ENCODE assay signal across 8 cellular contexts in genomic region chr1:235513495-235514366, GRCh38. TPM values are rescaled to one million over a fixed set of nuclear protein-coding genes. Genes with fewer than 3 reads are reported as not detected.
DNase-seq lines count a peak whose midpoint lies in the region; ATAC-seq, FAIRE-seq and TF ChIP-seq lines count a peak whose summit lies in the region.

No MANE protein-coding gene starts in this region.

- TF ChIP-seq CTCF in AG04450 (IDR thresholded peaks at IDR 0.05; ENCODE audit: low read depth, low read length) (peak; percentile 93), epithelial cell of proximal tubule (conservative IDR thresholded peaks at IDR 0.05; ENCODE audit: low read depth, low read length) (peak; percentile 97)

- peaks cover 0 to 22% of the 10 kb centered on the region in 2 donors for H3K27me3 Mint-ChIP-seq in natural killer cell treated with Interleukin-12 subunit alpha and Interleukin-12 subunit beta and Interleukin-15 and Interleukin-18, amount 100 ng/mL, for 72 hours

- no peak overlapping the region for H3K4me3 Mint-ChIP-seq in natural killer cell treated with Interleukin-12 subunit alpha and Interleukin-12 subunit beta and Interleukin-15 and Interleukin-18, amount 100 ng/mL, for 72 hours

- CTCF ChIA-PET in AG04450 (lab: Charles Lee), result interaction anchor here (0.6 to 5.1 kb wide), 40 partner anchors 9 to 1033 kb away, joined by 3 to 74 read pairs (median 4); partner anchors contain the start of gene B3GALNT2

- ATAC-seq in natural killer cell treated with Interleukin-12 subunit alpha and Interleukin-12 subunit beta and Interleukin-15 and Interleukin-18, amount 100 ng/mL, for 72 hours, result no peak
- ATAC-seq in GM18873 (IDR thresholded peaks at IDR 0.05; ENCODE audit: low FRiP score, unreplicated experiment) (no peak), HG02970 (IDR thresholded peaks at IDR 0.05; ENCODE audit: low FRiP score, unreplicated experiment) (no peak)

- no peaks in the 10 kb centered on the region for H3K9me3 ChIP-seq in AG04450 (ENCODE audit: control insufficient read depth, insufficient read depth, low read length)

- peaks cover 0 to 3% of the 10 kb centered on the region in 2 donors for H3K4me1 Mint-ChIP-seq in natural killer cell treated with Interleukin-12 subunit alpha and Interleukin-12 subunit beta and Interleukin-15 and Interleukin-18, amount 100 ng/mL, for 72 hours (ENCODE audit: low read depth in 2 of 2)

- H3K9me3 Mint-ChIP-seq in natural killer cell treated with Interleukin-12 subunit alpha and Interleukin-12 subunit beta and Interleukin-15 and Interleukin-18, amount 100 ng/mL, for 72 hours, result no peaks in the 10 kb centered on the region

- H3K27ac ChIP-seq in AG04450 (ENCODE audit: low read depth, low read length), result no peak overlapping the region

- H3K27ac Mint-ChIP-seq in natural killer cell treated with Interleukin-12 subunit alpha and Interleukin-12 subunit beta and Interleukin-15 and Interleukin-18, amount 100 ng/mL, for 72 hours, result no peak overlapping the region

- no peaks in the 10 kb centered on the region for H3K27me3 ChIP-seq in AG04450 (ENCODE audit: control insufficient read depth, insufficient read depth, low read length)

- POLR2A ChIA-PET in AG04450 (lab: Yijun Ruan, JAX), result interaction anchor here (0.6 kb wide), 1 partner anchor 145 kb away, joined by 3 read pairs; no protein-coding TSS in a partner anchor

- FAIRE-seq in G401.6 (lab: Jason Lieb, UNC), result peak; percentile 94

- H3K36me3 Mint-ChIP-seq in natural killer cell treated with Interleukin-12 subunit alpha and Interleukin-12 subunit beta and Interleukin-15 and Interleukin-18, amount 100 ng/mL, for 72 hours, result no peaks in the 10 kb centered on the region

- DNase-seq in AG04450 (ENCODE audit: low read depth, low spot score) (peak; percentile 49), NCI-H1436 (lab: John Stamatoyannopoulos, UW) (peak; percentile 72), SW480 (ENCODE audit: low spot score) (peak; percentile 53), epithelial cell of proximal tubule (ENCODE audit: low read depth) (no peak)
- DNase-seq in natural killer cell treated with Interleukin-12 subunit alpha and Interleukin-12 subunit beta and Interleukin-15 and Interleukin-18, amount 100 ng/mL, for 72 hours (ENCODE audit: low spot score), result peak; percentile 66

- H3K4me3 ChIP-seq in AG04450 (ENCODE audit: low read depth, low read length), result no peak overlapping the region
- no peak overlapping the region for H3K4me3 ChIP-seq in epithelial cell of proximal tubule (ENCODE audit: low read depth, low read length)

RNA-seq across cellular contexts. Expression of gene B3GALNT2, which starts 9.5 kb away (rescaled TPM):
- 25.3 and 33.2 TPM in 2 replicates for polyA plus RNA-seq in AG04450 (2011; rRNA removed)
- 47.4 and 59.1 TPM in 2 replicates for polyA minus RNA-seq in AG04450 (2011; rRNA and poly(A)+ RNA removed)
- 16.5 and 33.4 TPM in 2 replicates for total RNA-seq in epithelial cell of proximal tubule
- 10 to 100 TPM; 10.3 to 25.9 TPM for total RNA-seq in natural killer cell treated with Interleukin-12 subunit alpha and Interleukin-12 subunit beta and Interleukin-15 and Interleukin-18, amount 100 ng/mL, for 72 hours
